Comparison of ENCODE assay signal across 8 cellular contexts in genomic region chr12:124636138-124636968, GRCh38.
A peak's percentile ranks its signal among the peaks of the same experiment; 100 is the strongest.
DNase-seq lines count a peak whose midpoint lies in the region; ATAC-seq and TF ChIP-seq lines count a peak whose summit lies in the region.

No MANE protein-coding gene starts in this region.

- H3K9ac ChIP-seq in fibroblast of lung (ENCODE audit: insufficient read depth, low read length): no peak overlapping the region

- ATAC-seq in GM19351 (IDR thresholded peaks at IDR 0.05; ENCODE audit: unreplicated experiment) (no peak), HG03521 (IDR thresholded peaks at IDR 0.05; ENCODE audit: unreplicated experiment) (no peak)

- H3K9me3 ChIP-seq in fibroblast of lung (ENCODE audit: control insufficient read depth, insufficient read depth, low read depth, low read length): no peaks in the 10 kb centered on the region

- H3K4me3 ChIP-seq in fibroblast of lung (replicated peaks in 1 of 4; ENCODE audit: control extremely low read depth in 1 of 4, insufficient read depth in 1 of 4, low read depth in 3 of 4, low read length in 4 of 4): no peak overlapping the region

- no peaks in the 10 kb centered on the region for H4K20me1 ChIP-seq in fibroblast of lung (ENCODE audit: control insufficient read depth, extremely low read depth, insufficient read depth, low read length)

- no peaks in the 10 kb centered on the region for H3K36me3 ChIP-seq in fibroblast of lung (ENCODE audit: control insufficient read depth, insufficient read depth, low read length)

- TF ChIP-seq CTCF in fibroblast of lung (conservative IDR thresholded peaks at IDR 0.05 in 1 of 2, IDR thresholded peaks at IDR 0.05 in 1 of 2; ENCODE audit: low read depth in 1 of 2, low read length in 2 of 2): no peak

- H3K79me2 ChIP-seq in fibroblast of lung (ENCODE audit: control insufficient read depth, insufficient read depth, low read length): no peaks in the 10 kb centered on the region

- H3K4me2 ChIP-seq in fibroblast of lung (ENCODE audit: extremely low read depth, insufficient read depth, low read length): no peak overlapping the region

- no peak overlapping the region for H2AFZ ChIP-seq in fibroblast of lung (ENCODE audit: low read length)

- no peak overlapping the region for H3K27ac ChIP-seq in fibroblast of lung (ENCODE audit: insufficient read depth, low read length)

- peak; percentile 56 for DNase-seq in SIG-M5 treated with dmso at 0.1 percent for 504 hours (lab: John Stamatoyannopoulos, UW; ENCODE audit: unreplicated experiment)
- DNase-seq in SIG-M5 (lab: John Stamatoyannopoulos, UW): no peak
- peak; percentile 82 for DNase-seq in activated CD4-positive, alpha-beta T cell treated with anti-CD3 and anti-CD28 coated beads for 48 hours
- peak; percentile 76 to 80 for DNase-seq in fibroblast of lung (ENCODE audit: low read depth in 2 of 2)
- DNase-seq in stimulated activated CD4-positive, alpha-beta T cell treated with anti-CD3 and anti-CD28 coated beads, TNF-alpha, amount 100 ng/mL, for 48 hours (ENCODE audit: low read depth in 3 of 3): peak; percentile 13 to 74 (median 24)
- DNase-seq in NCI-H2081 treated with DMSO at 0.1 percent for 48 hours (lab: John Stamatoyannopoulos, UW): no peak

- H3K4me1 ChIP-seq in fibroblast of lung (ENCODE audit: control insufficient read depth, extremely low read depth, insufficient read depth, low read length): peaks cover 3% of the 10 kb centered on the region

- no peaks in the 10 kb centered on the region for H3K27me3 ChIP-seq in fibroblast of lung (ENCODE audit: control insufficient read depth, insufficient read depth, low read length)

Comparison
In these comparisons a context has a peak if more than half of its experiments do, and no peak if none do; other contexts are left out.
1. DNase-seq: peak in SIG-M5 treated with dmso at 0.1 percent for 504 hours (single experiment), activated CD4-positive, alpha-beta T cell treated with anti-CD3 and anti-CD28 coated beads for 48 hours (single experiment), fibroblast of lung (2 of 2) and stimulated activated CD4-positive, alpha-beta T cell treated with anti-CD3 and anti-CD28 coated beads, TNF-alpha, amount 100 ng/mL, for 48 hours (3 of 3); none in SIG-M5 (single experiment) and NCI-H2081 treated with DMSO at 0.1 percent for 48 hours (single experiment).